32 cellular contexts compared by ENCODE assay signal in the genomic region with DNA sequence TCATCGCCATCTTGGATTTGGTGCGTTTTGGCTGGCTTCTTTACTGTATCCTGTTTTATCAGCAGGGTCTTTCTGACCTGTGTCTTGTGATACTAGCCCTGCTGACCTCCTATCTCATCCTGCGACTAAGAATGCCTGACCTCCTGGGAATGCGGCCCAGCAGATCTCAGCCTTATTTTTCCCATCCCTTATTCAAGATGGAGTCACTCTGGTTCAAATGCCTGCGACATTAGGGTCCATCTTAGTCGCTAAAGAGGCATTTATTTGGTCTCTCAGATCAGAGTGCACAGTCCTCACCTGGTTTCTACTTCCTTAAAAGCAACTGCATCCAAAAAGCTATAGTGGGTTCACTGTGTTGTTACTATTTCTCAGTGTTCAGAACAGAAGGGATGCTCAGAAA.
"Had no signal": no experiment of that assay in that cellular context is flagged by ENCODE, and none has a peak within 500 bp of the region (broad histone marks: within the 10 kb centered on the region; RNA-seq: fewer than 3 reads in every experiment).

No MANE protein-coding gene starts in this region.

- H3K36me3 ChIP-seq: brain microvascular endothelial cell, WERI-Rb-1 had no signal

- H3K9ac ChIP-seq: KMS-11, SK-N-SH had no signal

- FAIRE-seq: colon had no signal

- H3K4me1 Mint-ChIP-seq: activated naive CD4-positive, alpha-beta T cell treated with anti-CD3 and anti-CD28 coated beads, Interleukin-2, amount 50 U/mL, for 24 hours had no signal

- H3K4me3 ChIP-seq: Peyer's patch, SJSA1 had no signal

- H3K9me3 Mint-ChIP-seq: activated naive CD4-positive, alpha-beta T cell treated with anti-CD3 and anti-CD28 coated beads, Interleukin-2, amount 50 U/mL, for 24 hours; activated T-helper 2 cell treated with anti-CD3 and anti-CD28 coated beads, Interferon-gamma antibody, Interleukin-2, Interleukin-4, amounts not matched to agents 10 μg/mL and 5 μg/mL and 100 μg/mL, durations not matched to agents 14 hours and 24 hours and 36 hours had no signal

- ATAC-seq: PC-3 had no signal

- H3K27ac Mint-ChIP-seq: activated naive CD4-positive, alpha-beta T cell treated with anti-CD3 and anti-CD28 coated beads, Interleukin-2, amount 50 U/mL, for 24 hours; activated T-helper 2 cell treated with anti-CD3 and anti-CD28 coated beads, Interferon-gamma antibody, Interleukin-2, Interleukin-4, amounts not matched to agents 10 μg/mL and 5 μg/mL and 100 μg/mL, durations not matched to agents 14 hours and 24 hours and 36 hours had no signal

- H3K27ac ChIP-seq: brain microvascular endothelial cell, KMS-11, Peyer's patch, SJSA1, WERI-Rb-1 had no signal

- H3K27me3 ChIP-seq: brain microvascular endothelial cell, Peyer's patch, SJSA1 had no signal

- H3K4me3 Mint-ChIP-seq: activated naive CD4-positive, alpha-beta T cell treated with anti-CD3 and anti-CD28 coated beads, Interleukin-2, amount 50 U/mL, for 24 hours had no signal

- H3K9me3 ChIP-seq: Peyer's patch, SJSA1, SK-N-SH had no signal

- H3K4me2 ChIP-seq: KMS-11, SK-N-SH had no signal

- H3K27me3 Mint-ChIP-seq: activated naive CD4-positive, alpha-beta T cell treated with anti-CD3 and anti-CD28 coated beads, Interleukin-2, amount 50 U/mL, for 24 hours had no signal

- DNase-seq: activated CD8-positive, alpha-beta memory T cell treated with anti-CD3 and anti-CD28 coated beads, Interleukin-2, amount 50 U/mL, for 4 hours; activated gamma-delta T cell; activated naive CD4-positive, alpha-beta T cell treated with Interleukin-2 at 50 U/mL for 16 hours; activated T-cell treated with anti-CD3 and anti-CD28 coated beads, Interleukin-2, amount 50 U/mL, for 1 hour; anterior cingulate cortex; brain microvascular endothelial cell; central memory CD4-positive, alpha-beta T cell; MM.1S; MV-4-11; NCI-H1092 treated with DMSO at 0.1 percent for 48 hours; NCI-H1417; NCI-H146; NCI-H187; NCI-H2029 treated with DMSO at 0.1 percent for 48 hours; NCI-H2107; NCI-H2171; NCI-H510A; NCI-H526; NCI-H748 treated with DMSO at 0.1 percent for 48 hours; NK-92 treated with Interleukin-12 subunit alpha and Interleukin-12 subunit beta, amount 100 ng/mL, for 24 hours; PC-3; Peyer's patch; RPMI8226; SHP77 treated with DMSO at 0.1 percent for 48 hours; SK-N-SH; T1000; WERI-Rb-1 had no signal

- H3K4me1 ChIP-seq: Peyer's patch, SJSA1 had no signal
